ENCODE assay signal across 8 cellular contexts in genomic region chr9:34047864-34048729, GRCh38. TPM values are rescaled to one million over a fixed set of nuclear protein-coding genes. Genes with fewer than 3 reads are reported as not detected.
DNase-seq lines count a peak whose midpoint lies in the region; ATAC-seq, FAIRE-seq and TF ChIP-seq lines count a peak whose summit lies in the region.

No MANE protein-coding gene starts in this region.

- no CpG with 5 or more reads among the region's 30 CpGs for WGBS in iPS DF 6.9 (ENCODE audit: insufficient coverage, insufficient read length)
- 1% methylated on average over 26 to 30 of the region's 30 CpGs for whole genome bisulfite sequencing in small intestine, 3 donors

- POLR2A ChIA-PET in CD8-positive, alpha-beta T cell (lab: Charles Lee) = interaction anchor here (0.5 to 1.4 kb wide), 7 partner anchors 55 to 758 kb away, joined by 3 to 6 read pairs (median 3); partner anchors contain the start of genes NFX1 and UBAP1
- POLR2A ChIA-PET in activated naive CD8-positive, alpha-beta T cell treated with anti-CD3 and anti-CD28 coated beads, Interleukin-2, amount 10 ng/mL, durations not matched to agents 7 days and 5 days (lab: Charles Lee) = interaction anchor here (0.6 to 2.0 kb wide), 11 partner anchors 23 to 574 kb away, joined by 3 to 7 read pairs (median 3); partner anchors contain the start of genes NOL6 and UBAP1

- no peaks in the 10 kb centered on the region for H3K9me3 Mint-ChIP-seq in CD8-positive, alpha-beta T cell
- no peaks in the 10 kb centered on the region for H3K9me3 Mint-ChIP-seq in activated naive CD8-positive, alpha-beta T cell treated with anti-CD3 and anti-CD28 coated beads, Interleukin-2, amount 10 ng/mL, durations not matched to agents 7 days and 5 days

- peaks cover 10% of the 10 kb centered on the region for H3K36me3 Mint-ChIP-seq in CD8-positive, alpha-beta T cell
- peaks cover 2% of the 10 kb centered on the region for H3K36me3 Mint-ChIP-seq in activated naive CD8-positive, alpha-beta T cell treated with anti-CD3 and anti-CD28 coated beads, Interleukin-2, amount 10 ng/mL, durations not matched to agents 7 days and 5 days

- no peaks in the 10 kb centered on the region for H3K36me3 ChIP-seq in CD8-positive, alpha-beta T cell (ENCODE audit: insufficient read depth, low read length)
- H3K36me3 ChIP-seq in iPS DF 6.9 (ENCODE audit: control insufficient read depth, insufficient read depth, low read length) (no peaks in the 10 kb centered on the region), small intestine (ENCODE audit: control insufficient read depth in 2 of 2, insufficient read depth in 2 of 2, low read length in 2 of 2) (no peaks in the 10 kb centered on the region)

- H3K27me3 ChIP-seq in CD8-positive, alpha-beta T cell (ENCODE audit: insufficient read depth, low read length) = no peaks in the 10 kb centered on the region
- H3K27me3 ChIP-seq in iPS DF 6.9 (ENCODE audit: control insufficient read depth, insufficient read depth, low read length) = no peaks in the 10 kb centered on the region
- no peaks in the 10 kb centered on the region for H3K27me3 ChIP-seq in small intestine (ENCODE audit: control insufficient read depth in 2 of 2, insufficient read depth in 2 of 2, low read length in 2 of 2)

- no peaks in the 10 kb centered on the region for H3K9me3 ChIP-seq in CD8-positive, alpha-beta T cell (ENCODE audit: low read length)
- H3K9me3 ChIP-seq in iPS DF 6.9 (ENCODE audit: control insufficient read depth, insufficient read depth, low read length) (no peaks in the 10 kb centered on the region), small intestine (ENCODE audit: control insufficient read depth, low read depth) (no peaks in the 10 kb centered on the region)

- intact Hi-C loops in CD8-positive, alpha-beta T cell (cut with DNase I, micrococcal nuclease) = loop anchor here (1.0 to 10.0 kb wide), 12 partner anchors 36 to 1684 kb away; partner anchors contain the start of genes CREB3 (in 2 of the 2), TLN1 (in 2 of the 2), UBAP1 (in 2 of the 2) and DCAF12 (in 1 of the 2)

- DNase-seq in CD8-positive, alpha-beta T cell = peak in 6 of 7 experiments; percentile 24 to 67 (median 50)
- peak; percentile 51 for DNase-seq in GM20000 (ENCODE audit: low spot score)
- peak; percentile 14 for DNase-seq in HS-27A (ENCODE audit: low read depth)
- DNase-seq in activated naive CD8-positive, alpha-beta T cell treated with anti-CD3 and anti-CD28 coated beads, Interleukin-2, amount 10 ng/mL, durations not matched to agents 7 days and 5 days = no peak
- no peak for DNase-seq in iPS DF 6.9 (ENCODE audit: low read depth, low spot score)
- peak; percentile 46 for DNase-seq in small intestine
- DNase-seq in inferior parietal cortex (ENCODE audit: extremely low spot score) = no peak

- peak overlapping the region; percentile 97 for H3K4me3 Mint-ChIP-seq in CD8-positive, alpha-beta T cell
- peak overlapping the region; percentile 90 for H3K4me3 Mint-ChIP-seq in activated naive CD8-positive, alpha-beta T cell treated with anti-CD3 and anti-CD28 coated beads, Interleukin-2, amount 10 ng/mL, durations not matched to agents 7 days and 5 days

- no peak for TF ChIP-seq CTCF in CD8-positive, alpha-beta T cell (IDR thresholded peaks at IDR 0.05)
- no peak for TF ChIP-seq CTCF in GM20000 (IDR thresholded peaks at IDR 0.05; ENCODE audit: extremely low read depth, missing control alignments)

- CTCF ChIA-PET in CD8-positive, alpha-beta T cell (lab: Charles Lee) = interaction anchor here (0.7 kb wide), 1 partner anchor 204 kb away, joined by 3 read pairs; no protein-coding TSS in a partner anchor

- ATAC-seq in CD8-positive, alpha-beta T cell = peak; percentile 12
- peak; percentile 38 for ATAC-seq in SK-N-SH treated with all-trans-retinoic acid at 6 μM for 48 hours
- peak; percentile 25 for ATAC-seq in activated naive CD8-positive, alpha-beta T cell treated with anti-CD3 and anti-CD28 coated beads, Interleukin-2, amount 10 ng/mL, durations not matched to agents 7 days and 5 days (ENCODE audit: low read depth)

- peak overlapping the region; percentile 100 for H3K27ac Mint-ChIP-seq in CD8-positive, alpha-beta T cell
- H3K27ac Mint-ChIP-seq in activated naive CD8-positive, alpha-beta T cell treated with anti-CD3 and anti-CD28 coated beads, Interleukin-2, amount 10 ng/mL, durations not matched to agents 7 days and 5 days = peak overlapping the region; percentile 98

- peaks cover 23% of the 10 kb centered on the region for H3K4me1 ChIP-seq in CD8-positive, alpha-beta T cell (ENCODE audit: insufficient read depth, low read length)
- H3K4me1 ChIP-seq in iPS DF 6.9 (ENCODE audit: control insufficient read depth, insufficient read depth, low read length) = no peaks in the 10 kb centered on the region; the same call in 1 of the 2 replicates
- H3K4me1 ChIP-seq in small intestine (ENCODE audit: control insufficient read depth in 2 of 2, insufficient read depth in 1 of 2, low read depth in 1 of 2, low read length in 1 of 2) = peaks cover 4 to 6% of the 10 kb centered on the region in 2 donors

- H3K27me3 Mint-ChIP-seq in CD8-positive, alpha-beta T cell (ENCODE audit: low read depth) = no peaks in the 10 kb centered on the region
- H3K27me3 Mint-ChIP-seq in activated naive CD8-positive, alpha-beta T cell treated with anti-CD3 and anti-CD28 coated beads, Interleukin-2, amount 10 ng/mL, durations not matched to agents 7 days and 5 days = no peaks in the 10 kb centered on the region

- peak overlapping the region; percentile 87 for H3K27ac ChIP-seq in CD8-positive, alpha-beta T cell (ENCODE audit: low read depth, low read length)
- H3K27ac ChIP-seq in iPS DF 6.9 (ENCODE audit: low read length) (no peak overlapping the region), small intestine (ENCODE audit: low read depth in 1 of 2, low read length in 1 of 2) (peak overlapping the region; percentile 90 to 97)

- H3K4me3 ChIP-seq in CD8-positive, alpha-beta T cell (ENCODE audit: low read depth, low read length) = peak overlapping the region; percentile 79
- peak overlapping the region; percentile 75 for H3K4me3 ChIP-seq in iPS DF 6.9 (ENCODE audit: low read length)
- H3K4me3 ChIP-seq in small intestine (ENCODE audit: low read depth in 1 of 2, low read length in 2 of 2) = peak overlapping the region; percentile 76 to 98

- peaks cover 29% of the 10 kb centered on the region for H3K4me1 Mint-ChIP-seq in CD8-positive, alpha-beta T cell (ENCODE audit: low read depth)
- peaks cover 34% of the 10 kb centered on the region for H3K4me1 Mint-ChIP-seq in activated naive CD8-positive, alpha-beta T cell treated with anti-CD3 and anti-CD28 coated beads, Interleukin-2, amount 10 ng/mL, durations not matched to agents 7 days and 5 days

- no peak for FAIRE-seq in small intestine (lab: Jason Lieb, UNC)

TF ChIP-seq in SK-N-SH treated with all-trans-retinoic acid at 6 μM for 48 hours, 23 proteins besides CTCF, POLR2A, EP300 and RAD21:
- no peak for TF ChIP-seq TOX (CRISPR knock-in tag; IDR thresholded peaks at IDR 0.05; ENCODE audit: borderline replicate concordance)

RNA-seq across cellular contexts. Expression of gene UBAP2, which starts 0.6 kb away (rescaled TPM):
- total RNA-seq in CD8-positive, alpha-beta T cell = 10 to 100 TPM; 27.6 to 27.7 TPM
- 10 to 100 TPM; 42.9 to 48.8 TPM for total RNA-seq in activated naive CD8-positive, alpha-beta T cell treated with anti-CD3 and anti-CD28 coated beads, Interleukin-2, amount 10 ng/mL, durations not matched to agents 7 days and 5 days
- polyA plus RNA-seq in small intestine = 10 to 100 TPM in 1 of 3 donors, 1 to 10 TPM in 2; 4.6 to 15.1 (median 7.8) TPM

Comparison
In these comparisons a context has a peak if more than half of its experiments do, and no peak if none do; other contexts are left out.
1. DNase-seq: peak in CD8-positive, alpha-beta T cell (6 of 7), GM20000 (single experiment), HS-27A (single experiment) and small intestine (single experiment); none in activated naive CD8-positive, alpha-beta T cell treated with anti-CD3 and anti-CD28 coated beads, Interleukin-2, amount 10 ng/mL, durations not matched to agents 7 days and 5 days (single experiment), iPS DF 6.9 (single experiment) and inferior parietal cortex (single experiment).
2. Peak in every context shown above with its lines, with median percentiles within 50 percentile points of each other: ATAC-seq and H3K4me3 ChIP-seq.